1 cellular context compared by ENCODE assay signal in genomic region chr1:63892632-63893395, GRCh38.
TF ChIP-seq lines count a peak whose summit lies in the region.

No MANE protein-coding gene starts in this region.

TF ChIP-seq in GM12878, 131 proteins besides CTCF, POLR2A, EP300 and RAD21 (continued from another document and continues in another):
- TF ChIP-seq MLLT1 (IDR thresholded peaks at IDR 0.05) (0 out of 2 replicates have a peak, but pooled peaks have one; percentile 47), SUZ12 (IDR thresholded peaks at IDR 0.05; ENCODE audit: unreplicated experiment) (no peak), ASH2L (IDR thresholded peaks at IDR 0.05; ENCODE audit: borderline replicate concordance, low read depth) (no peak), ZBED1 (IDR thresholded peaks at IDR 0.05; ENCODE audit: borderline replicate concordance) (no peak), POU2F2 (IDR thresholded peaks at IDR 0.05; ENCODE audit: borderline replicate concordance, low read depth, low read length) (no peak), IRF3 (IDR thresholded peaks at IDR 0.05) (no peak), STAT3 (IDR thresholded peaks at IDR 0.05; ENCODE audit: low read depth, low read length) (no peak), CREB1 (IDR thresholded peaks at IDR 0.05; ENCODE audit: low read depth) (peak; percentile 69), MAX (IDR thresholded peaks at IDR 0.05; ENCODE audit: low read depth, low read length) (no peak), NFYA (IDR thresholded peaks at IDR 0.05; ENCODE audit: borderline replicate concordance, low read depth, low read length) (no peak), RELA (IDR thresholded peaks at IDR 0.05; ENCODE audit: borderline replicate concordance, partially characterized antibody) (no peak), ELK1 (IDR thresholded peaks at IDR 0.05; ENCODE audit: low read depth, low read length) (no peak), FOXK2 (IDR thresholded peaks at IDR 0.05) (no peak), JUND (IDR thresholded peaks at IDR 0.05; ENCODE audit: low read depth, low read length) (no peak), TBL1XR1 (IDR thresholded peaks at IDR 0.05; ENCODE audit: low read depth, low read length) (peak; percentile 39; the same call in 1 of the 2 replicates), NR2C1 (IDR thresholded peaks at IDR 0.05) (no peak), CBX5 (IDR thresholded peaks at IDR 0.05; ENCODE audit: low read depth) (no peak), IRF5 (IDR thresholded peaks at IDR 0.05; ENCODE audit: borderline replicate concordance) (no peak), ETV6 (conservative IDR thresholded peaks at IDR 0.05 in 1 of 2, IDR thresholded peaks at IDR 0.05 in 1 of 2; ENCODE audit: borderline replicate concordance in 1 of 2, low read depth in 1 of 2) (peak in 1 of 2 experiments; percentile 47; a peak in 1 of 4 replicates), ATF3 (IDR thresholded peaks at IDR 0.05; ENCODE audit: borderline replicate concordance, extremely low read depth, low read depth, low read length) (no peak), BRCA1 (IDR thresholded peaks at IDR 0.05; ENCODE audit: low read depth, low read length) (no peak), MYC (IDR thresholded peaks at IDR 0.05; ENCODE audit: insufficient read depth, insufficient read length, insufficient replicate concordance, low read length, severe bottlenecking) (no peak), CHD1 (IDR thresholded peaks at IDR 0.05; ENCODE audit: low read depth, low read length) (no peak), SMAD1 (IDR thresholded peaks at IDR 0.05; ENCODE audit: low read depth, partially characterized antibody) (no peak), REST (IDR thresholded peaks at IDR 0.05; ENCODE audit: low read depth, low read length) (no peak), ZBTB40 (IDR thresholded peaks at IDR 0.05; ENCODE audit: borderline replicate concordance) (no peak), CBX3 (IDR thresholded peaks at IDR 0.05; ENCODE audit: borderline replicate concordance, low read depth) (no peak), ZZZ3 (IDR thresholded peaks at IDR 0.05; ENCODE audit: control insufficient read depth, insufficient read length, low read depth) (no peak), RB1 (IDR thresholded peaks at IDR 0.05; ENCODE audit: borderline replicate concordance) (no peak), USF2 (IDR thresholded peaks at IDR 0.05; ENCODE audit: borderline replicate concordance, low read depth, low read length) (no peak), HDGF (IDR thresholded peaks at IDR 0.05) (no peak), TARDBP (IDR thresholded peaks at IDR 0.05; ENCODE audit: borderline replicate concordance) (no peak), GATAD2B (conservative IDR thresholded peaks at IDR 0.05; ENCODE audit: low read depth) (no peak), USF1 (IDR thresholded peaks at IDR 0.05; ENCODE audit: borderline replicate concordance, extremely low read length, insufficient read depth, low read depth, low read length) (no peak), IKZF1 (conservative IDR thresholded peaks at IDR 0.05) (peak; percentile 57; the same call in 1 of the 2 replicates), CEBPZ (IDR thresholded peaks at IDR 0.05; ENCODE audit: low read depth, low read length) (no peak), MTA3 (IDR thresholded peaks at IDR 0.05; ENCODE audit: borderline replicate concordance, low read length) (no peak), RUNX3 (IDR thresholded peaks at IDR 0.05; ENCODE audit: low read length) (peak; percentile 87), KLF5 (IDR thresholded peaks at IDR 0.05; ENCODE audit: partially characterized antibody) (no peak)
